21 cellular contexts compared by ENCODE assay signal in genomic region chr16:9946022-9946720, GRCh38.
DNase-seq lines count a peak whose midpoint lies in the region; ATAC-seq and TF ChIP-seq lines count a peak whose summit lies in the region.
"Had no signal": no experiment of that assay in that cellular context is flagged by ENCODE, and none has a peak within 500 bp of the region (broad histone marks: within the 10 kb centered on the region; RNA-seq: fewer than 3 reads in every experiment).

No MANE protein-coding gene starts in this region.

- WGBS in mesendoderm (ENCODE audit: extremely low coverage, insufficient coverage, low lambda C conversion rate), result no CpG with 5 or more reads among the region's 3 CpGs

- H4K8ac ChIP-seq in mesendoderm (ENCODE audit: low read depth, low read length), result no peak overlapping the region

- no peak overlapping the region for H3K4me2 ChIP-seq in mesendoderm (ENCODE audit: low read length)
- H3K4me2 ChIP-seq: hepatocyte, neural progenitor cell had no signal

- no peak overlapping the region for H2BK120ac ChIP-seq in mesendoderm (ENCODE audit: low read depth, low read length)

- H3K36me3 ChIP-seq in WERI-Rb-1 (no peaks in the 10 kb centered on the region), mesendoderm (ENCODE audit: control insufficient read depth, insufficient read depth, low read length) (no peaks in the 10 kb centered on the region)
- H3K36me3 ChIP-seq: esophagus muscularis mucosa, MG63, neural progenitor cell had no signal

- no peaks in the 10 kb centered on the region for H3K79me1 ChIP-seq in mesendoderm (ENCODE audit: low read length)

- H3K4ac ChIP-seq in mesendoderm (ENCODE audit: low read depth, low read length), result no peak overlapping the region

- no peaks in the 10 kb centered on the region for H3K4me1 ChIP-seq in mesendoderm (ENCODE audit: control insufficient read depth, low read depth, low read length)
- H3K4me1 ChIP-seq: esophagus muscularis mucosa had no signal

- H3K79me2 ChIP-seq in mesendoderm (ENCODE audit: control insufficient read depth, insufficient read depth, low read length), result no peaks in the 10 kb centered on the region
- H3K79me2 ChIP-seq: hepatocyte had no signal

- no peak overlapping the region for H2BK5ac ChIP-seq in mesendoderm (ENCODE audit: low read length)

- H3K9ac ChIP-seq in mesendoderm (ENCODE audit: low read length), result no peak overlapping the region
- H3K9ac ChIP-seq: neural progenitor cell had no signal

- no peak overlapping the region for H2BK15ac ChIP-seq in mesendoderm (replicated peaks; ENCODE audit: low read depth)

- no peaks in the 10 kb centered on the region for H3K9me3 ChIP-seq in WERI-Rb-1 (ENCODE audit: severe bottlenecking)
- H3K9me3 ChIP-seq: esophagus muscularis mucosa, MG63 had no signal

- DNase-seq in GM12864 (ENCODE audit: low read depth), result no peak
- peak; percentile 8 for DNase-seq in WERI-Rb-1
- peak; percentile 12 for DNase-seq in mesendoderm
- no peak for DNase-seq in DMS79 treated with DMSO at 0.1 percent for 48 hours (lab: John Stamatoyannopoulos, UW)
- DNase-seq: activated CD4-positive, alpha-beta T cell treated with anti-CD3 and anti-CD28 coated beads, Interleukin-2, amount 50 U/mL, for 1 hour; activated naive CD4-positive, alpha-beta T cell treated with anti-CD3 and anti-CD28 coated beads, Interleukin-2, amount 10 ng/mL, durations not matched to agents 7 days and 5 days; amygdala; cortex of kidney; HCEC 1CT; MG63; NCI-H1436; NCI-H2107; NCI-H446 treated with DMSO at 0.1 percent for 48 hours had no signal

- H3K4me3 ChIP-seq in GM12864 (ENCODE audit: low read depth, low read length), result no peak overlapping the region
- no peak overlapping the region for H3K4me3 ChIP-seq in WERI-Rb-1 (ENCODE audit: low read depth, low read length)
- H3K4me3 ChIP-seq in mesendoderm (ENCODE audit: low read length), result no peak overlapping the region
- H3K4me3 ChIP-seq: esophagus muscularis mucosa, hepatocyte, lung, MG63, neural progenitor cell had no signal

- H3K27me3 ChIP-seq in WERI-Rb-1 (ENCODE audit: insufficient read depth, low read depth, severe bottlenecking) (no peaks in the 10 kb centered on the region), mesendoderm (ENCODE audit: insufficient read depth, low read length, poor library complexity) (no peaks in the 10 kb centered on the region)
- H3K27me3 ChIP-seq: esophagus muscularis mucosa, hepatocyte, neural progenitor cell had no signal

- ATAC-seq in HG02870 (IDR thresholded peaks at IDR 0.05; ENCODE audit: unreplicated experiment) (peak; percentile 41), HG02885 (IDR thresholded peaks at IDR 0.05; ENCODE audit: poor library complexity, unreplicated experiment) (no peak), GM18858 (IDR thresholded peaks at IDR 0.05; ENCODE audit: unreplicated experiment) (no peak)
- ATAC-seq: sciatic nerve had no signal

- H3K56ac ChIP-seq in mesendoderm (ENCODE audit: low read length), result no peak overlapping the region

- TF ChIP-seq CTCF in GM12864 (IDR thresholded peaks at IDR 0.05; ENCODE audit: low read depth, low read length, missing control alignments), result peak; percentile 19
- TF ChIP-seq CTCF in WERI-Rb-1 (IDR thresholded peaks at IDR 0.05; ENCODE audit: low read depth, low read length), result no peak

- no peak overlapping the region for H4K5ac ChIP-seq in mesendoderm (ENCODE audit: low read length)

- no peak overlapping the region for H2AK5ac ChIP-seq in mesendoderm (ENCODE audit: low read length)

- H3K27ac ChIP-seq in WERI-Rb-1, result 0 out of 2 replicates have a peak overlapping the region, but pooled peaks have one; percentile 10
- H3K27ac ChIP-seq in mesendoderm (ENCODE audit: low read depth, low read length), result no peak overlapping the region
- H3K27ac ChIP-seq: esophagus muscularis mucosa, hepatocyte, neural progenitor cell had no signal

- no peak overlapping the region for H3K18ac ChIP-seq in mesendoderm (ENCODE audit: low read length)

- no peak overlapping the region for H3K23ac ChIP-seq in mesendoderm (ENCODE audit: low read length)

Comparison
In these comparisons a context has a peak if more than half of its experiments do, and no peak if none do; other contexts are left out.
1. DNase-seq: peak in WERI-Rb-1 (single experiment) and mesendoderm (single experiment); none in GM12864 (single experiment) and DMS79 treated with DMSO at 0.1 percent for 48 hours (single experiment).